ENCODE assay signal across 32 cellular contexts in the genomic region with DNA sequence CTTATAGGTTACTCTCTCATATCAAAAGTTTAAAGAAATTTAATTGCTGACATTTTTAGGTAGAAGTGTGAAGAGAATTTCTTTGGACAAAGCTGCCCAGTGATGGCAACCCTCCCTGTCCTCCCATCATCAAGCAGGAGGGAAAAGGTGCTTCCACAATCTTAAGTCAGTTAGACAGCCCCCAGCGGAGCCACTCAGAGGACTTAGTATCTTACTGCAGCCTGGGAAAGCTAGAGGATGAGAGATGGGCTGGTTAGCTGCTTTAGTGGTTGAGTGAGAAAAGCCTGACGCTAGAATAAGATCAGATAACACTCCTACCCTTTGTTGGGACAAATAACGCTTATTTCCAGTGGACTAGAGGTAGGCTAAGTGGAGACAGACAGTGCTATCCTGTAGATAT.
"Had no signal": no experiment of that assay in that cellular context is flagged by ENCODE, and none has a peak within 500 bp of the region (broad histone marks: within the 10 kb centered on the region; RNA-seq: fewer than 3 reads in every experiment).

No MANE protein-coding gene starts in this region.

- H3K36me3 ChIP-seq: MG63, WERI-Rb-1 had no signal

- H3K27me3 ChIP-seq: MG63 had no signal

- H3K9me3 Mint-ChIP-seq: activated CD4-positive, alpha-beta memory T cell treated with anti-CD3 and anti-CD28 coated beads, Interleukin-2, amount 10 ng/mL, durations not matched to agents 7 days and 5 days; activated naive CD4-positive, alpha-beta T cell treated with anti-CD3 and anti-CD28 coated beads, Interleukin-2, amount 10 ng/mL, durations not matched to agents 7 days and 5 days; activated naive CD8-positive, alpha-beta T cell treated with anti-CD3 and anti-CD28 coated beads, Interleukin-2, amount 50 U/mL, for 24 hours had no signal

- H3K4me3 ChIP-seq: MG63 had no signal

- H3K4me1 Mint-ChIP-seq: activated CD4-positive, alpha-beta memory T cell treated with anti-CD3 and anti-CD28 coated beads, Interleukin-2, amount 10 ng/mL, durations not matched to agents 7 days and 5 days; activated CD8-positive, alpha-beta memory T cell treated with anti-CD3 and anti-CD28 coated beads, Interleukin-2, amount 10 ng/mL, durations not matched to agents 7 days and 5 days; activated naive CD4-positive, alpha-beta T cell treated with anti-CD3 and anti-CD28 coated beads, Interleukin-2, amount 10 ng/mL, durations not matched to agents 7 days and 5 days; activated naive CD8-positive, alpha-beta T cell treated with anti-CD3 and anti-CD28 coated beads, Interleukin-2, amount 50 U/mL, for 24 hours had no signal

- H3K27me3 Mint-ChIP-seq: activated CD4-positive, alpha-beta memory T cell treated with anti-CD3 and anti-CD28 coated beads, Interleukin-2, amount 10 ng/mL, durations not matched to agents 7 days and 5 days; activated CD8-positive, alpha-beta memory T cell treated with anti-CD3 and anti-CD28 coated beads, Interleukin-2, amount 10 ng/mL, durations not matched to agents 7 days and 5 days; activated naive CD4-positive, alpha-beta T cell treated with anti-CD3 and anti-CD28 coated beads, Interleukin-2, amount 10 ng/mL, durations not matched to agents 7 days and 5 days; activated naive CD8-positive, alpha-beta T cell; activated naive CD8-positive, alpha-beta T cell treated with anti-CD3 and anti-CD28 coated beads, Interleukin-2, amount 50 U/mL, for 24 hours; brain had no signal

- H3K4me3 Mint-ChIP-seq: activated CD4-positive, alpha-beta memory T cell treated with anti-CD3 and anti-CD28 coated beads, Interleukin-2, amount 10 ng/mL, durations not matched to agents 7 days and 5 days; activated CD8-positive, alpha-beta memory T cell treated with anti-CD3 and anti-CD28 coated beads, Interleukin-2, amount 10 ng/mL, durations not matched to agents 7 days and 5 days; activated naive CD4-positive, alpha-beta T cell treated with anti-CD3 and anti-CD28 coated beads, Interleukin-2, amount 10 ng/mL, durations not matched to agents 7 days and 5 days; activated naive CD8-positive, alpha-beta T cell; activated naive CD8-positive, alpha-beta T cell treated with anti-CD3 and anti-CD28 coated beads, Interleukin-2, amount 50 U/mL, for 24 hours; brain had no signal

- H3K27ac Mint-ChIP-seq: activated CD4-positive, alpha-beta memory T cell treated with anti-CD3 and anti-CD28 coated beads, Interleukin-2, amount 10 ng/mL, durations not matched to agents 7 days and 5 days; activated CD8-positive, alpha-beta memory T cell treated with anti-CD3 and anti-CD28 coated beads, Interleukin-2, amount 10 ng/mL, durations not matched to agents 7 days and 5 days; activated naive CD4-positive, alpha-beta T cell treated with anti-CD3 and anti-CD28 coated beads, Interleukin-2, amount 10 ng/mL, durations not matched to agents 7 days and 5 days; activated naive CD8-positive, alpha-beta T cell; activated naive CD8-positive, alpha-beta T cell treated with anti-CD3 and anti-CD28 coated beads, Interleukin-2, amount 50 U/mL, for 24 hours; brain had no signal

- H3K27ac ChIP-seq: WERI-Rb-1 had no signal

- DNase-seq: activated CD4-positive, alpha-beta memory T cell treated with anti-CD3 and anti-CD28 coated beads, Interleukin-2, amount 10 ng/mL, durations not matched to agents 7 days and 5 days; activated CD4-positive, alpha-beta T cell treated with anti-CD3 and anti-CD28 coated beads for 1 hour; activated CD4-positive, alpha-beta T cell treated with anti-CD3 and anti-CD28 coated beads for 48 hours; activated CD4-positive, CD25-positive, alpha-beta regulatory T cell; activated CD8-positive, alpha-beta memory T cell treated with anti-CD3 and anti-CD28 coated beads for 24 hours; activated CD8-positive, alpha-beta memory T cell treated with anti-CD3 and anti-CD28 coated beads, Interleukin-2, amount 10 ng/mL, durations not matched to agents 7 days and 5 days; activated CD8-positive, alpha-beta memory T cell treated with anti-CD3 and anti-CD28 coated beads, Interleukin-2, amount 50 U/mL, for 48 hours; activated effector memory CD4-positive, alpha-beta T cell treated with Interleukin-2 at 50 U/mL for 16 hours; activated naive CD4-positive, alpha-beta T cell treated with anti-CD3 and anti-CD28 coated beads, Interleukin-2, amount 10 ng/mL, durations not matched to agents 7 days and 5 days; activated naive CD8-positive, alpha-beta T cell treated with anti-CD3 and anti-CD28 coated beads, Interleukin-2, amount 50 U/mL, for 24 hours; activated T-cell treated with anti-CD3 and anti-CD28 coated beads, Interleukin-2, amount 50 U/mL, for 48 hours; anterior cingulate cortex; caudate nucleus; Kasumi-1; KG1; MG63; NCI-H1092 treated with DMSO at 0.1 percent for 48 hours; NCI-H1417; NCI-H146; NCI-H2029 treated with DMSO at 0.1 percent for 48 hours; NCI-H2107; NCI-H226; NCI-H446 treated with DMSO at 0.1 percent for 48 hours; NCI-H524; NK-92 treated with Interleukin-12 subunit alpha and Interleukin-12 subunit beta, amount 100 ng/mL, for 24 hours; Right ventricle myocardium superior; SW 1271; T-helper 1 cell; T1000; WERI-Rb-1 had no signal

- H3K9me3 ChIP-seq: MG63 had no signal

- ATAC-seq: activated CD8-positive, alpha-beta memory T cell treated with anti-CD3 and anti-CD28 coated beads, Interleukin-2, amount 10 ng/mL, durations not matched to agents 7 days and 5 days; activated naive CD8-positive, alpha-beta T cell treated with anti-CD3 and anti-CD28 coated beads, Interleukin-2, amount 50 U/mL, for 24 hours had no signal

- H3K36me3 Mint-ChIP-seq: activated CD8-positive, alpha-beta memory T cell treated with anti-CD3 and anti-CD28 coated beads, Interleukin-2, amount 10 ng/mL, durations not matched to agents 7 days and 5 days; activated naive CD4-positive, alpha-beta T cell treated with anti-CD3 and anti-CD28 coated beads, Interleukin-2, amount 10 ng/mL, durations not matched to agents 7 days and 5 days; activated naive CD8-positive, alpha-beta T cell; brain had no signal
